ENCODE assay signal across 1 cellular context in genomic region chr3:197590313-197590962, GRCh38.
TF ChIP-seq lines count a peak whose summit lies in the region.

No MANE protein-coding gene starts in this region.

TF ChIP-seq in liver, 16 proteins besides CTCF, POLR2A, EP300 and RAD21 (continued from another document):
- TF ChIP-seq REST (IDR thresholded peaks at IDR 0.05), result peak; percentile 72
- peak; percentile 99 for TF ChIP-seq SP1 (IDR thresholded peaks at IDR 0.05)
- TF ChIP-seq JUND (IDR thresholded peaks at IDR 0.05), result peak; percentile 72 to 85
- TF ChIP-seq RXRA (IDR thresholded peaks at IDR 0.05), result peak; percentile 91 to 92
- peak; percentile 93 to 96 for TF ChIP-seq HNF4A (conservative IDR thresholded peaks at IDR 0.05)
- TF ChIP-seq YY1 (IDR thresholded peaks at IDR 0.05), result peak; percentile 87
- TF ChIP-seq MAX (IDR thresholded peaks at IDR 0.05), result peak; percentile 89
TF ChIP-seq in liver: peak in this region for 12.
